In genomic region chr20:32846852-32847251, GRCh38 we compare ENCODE assay signal across 22 cellular contexts. TPM values are rescaled to one million over a fixed set of nuclear protein-coding genes. Genes with fewer than 3 reads are reported as not detected.
DNase-seq lines count a peak whose midpoint lies in the region; ATAC-seq and TF ChIP-seq lines count a peak whose summit lies in the region.
"Had no signal": no experiment of that assay in that cellular context is flagged by ENCODE, and none has a peak within 500 bp of the region (broad histone marks: within the 10 kb centered on the region; RNA-seq: fewer than 3 reads in every experiment).

No MANE protein-coding gene starts in this region.

- H3K36me3 Mint-ChIP-seq in MCF 10A (ENCODE audit: insufficient read depth, unreplicated experiment), result peaks cover 90% of the 10 kb centered on the region
- peaks cover 75% of the 10 kb centered on the region for H3K36me3 Mint-ChIP-seq in central memory CD8-positive, alpha-beta T cell (ENCODE audit: insufficient read depth)
- H3K36me3 Mint-ChIP-seq in nephron progenitor cell (ENCODE audit: low read depth), result peaks cover 79% of the 10 kb centered on the region

- CTCF ChIA-PET in MCF 10A (lab: Yijun Ruan, JAX), result interaction anchor here (1.5 to 2.4 kb wide), 2 partner anchors 10 to 57 kb away, joined by 6 to 11 read pairs; no protein-coding TSS in a partner anchor

- no peak overlapping the region for H3K27ac ChIP-seq in breast epithelium
- H3K27ac ChIP-seq: C4-2B, RWPE1, SK-N-MC had no signal

- H3K4me1 Mint-ChIP-seq in MCF 10A (ENCODE audit: insufficient read depth, unreplicated experiment) (no peaks in the 10 kb centered on the region), nephron progenitor cell (peaks cover 4% of the 10 kb centered on the region)
- H3K4me1 Mint-ChIP-seq in central memory CD8-positive, alpha-beta T cell, result peaks cover 25% of the 10 kb centered on the region

- H3K4me3 Mint-ChIP-seq in MCF 10A (ENCODE audit: unreplicated experiment), result no peak overlapping the region
- no peak overlapping the region for H3K4me3 Mint-ChIP-seq in central memory CD8-positive, alpha-beta T cell
- H3K4me3 Mint-ChIP-seq in nephron progenitor cell, result no peak overlapping the region

- no peaks in the 10 kb centered on the region for H3K4me1 ChIP-seq in breast epithelium

- TF ChIP-seq CTCF in MCF 10A (IDR thresholded peaks at IDR 0.05; ENCODE audit: unreplicated experiment), result no peak
- no peak for TF ChIP-seq CTCF in breast epithelium (IDR thresholded peaks at IDR 0.05)
- no peak for TF ChIP-seq CTCF in nephron progenitor cell (IDR thresholded peaks at IDR 0.05)

- no peak overlapping the region for H3K4me3 ChIP-seq in breast epithelium
- H3K4me3 ChIP-seq: K562, SK-N-MC had no signal

- H3K27me3 ChIP-seq in breast epithelium, result no peaks in the 10 kb centered on the region

- BruUV-seq in MCF 10A (replicated peaks; lab: Mats Ljungman, UMichigan), result no TSS peak

- in situ Hi-C loops in GM18951 (cut with MboI; ENCODE audit: low sequenced_read_pairs, unreplicated experiment), result no loop called here

- no peak for DNase-seq in MCF 10A (ENCODE audit: unreplicated experiment)
- no peak for DNase-seq in breast epithelium (ENCODE audit: low spot score in 2 of 2)
- no peak for DNase-seq in central memory CD8-positive, alpha-beta T cell (ENCODE audit: low spot score in 2 of 2)
- no peak for DNase-seq in nephron progenitor cell
- no peak for DNase-seq in COLO668 (lab: John Stamatoyannopoulos, UW; ENCODE audit: unreplicated experiment)
- DNase-seq: DMS79; H7; NCI-H1092 treated with DMSO at 0.1 percent for 48 hours; NCI-H146; NCI-H2029; NCI-H345; NCI-H524; NCI-H774; NK-92 treated with Interleukin-12 subunit alpha and Interleukin-12 subunit beta, amount 100 ng/mL, for 24 hours; SHP77 treated with DMSO at 0.1 percent for 48 hours had no signal

- no peaks in the 10 kb centered on the region for H3K27me3 Mint-ChIP-seq in MCF 10A (ENCODE audit: insufficient read depth, unreplicated experiment)
- H3K27me3 Mint-ChIP-seq in central memory CD8-positive, alpha-beta T cell, result no peaks in the 10 kb centered on the region
- H3K27me3 Mint-ChIP-seq in nephron progenitor cell (ENCODE audit: low read depth, poor library complexity), result no peaks in the 10 kb centered on the region

- POLR2A ChIA-PET in MCF 10A (lab: Yijun Ruan, JAX), result interaction anchor here (0.6 kb wide), 1 partner anchor 12 kb away, joined by 3 read pairs; no protein-coding TSS in a partner anchor

- TF ChIP-seq POLR2A in breast epithelium (IDR thresholded peaks at IDR 0.05) (no peak), GM18951 (IDR thresholded peaks at IDR 0.05; ENCODE audit: extremely low read depth, insufficient read depth, insufficient read length) (peak; percentile 16)

- H3K27ac Mint-ChIP-seq in MCF 10A (ENCODE audit: low read depth, unreplicated experiment), result peak overlapping the region; percentile 59
- H3K27ac Mint-ChIP-seq in central memory CD8-positive, alpha-beta T cell (ENCODE audit: low read depth), result peak overlapping the region; percentile 38
- H3K27ac Mint-ChIP-seq in nephron progenitor cell, result peak overlapping the region; percentile 46

- peaks cover 6% of the 10 kb centered on the region for H3K36me3 ChIP-seq in breast epithelium

- intact Hi-C loops in MCF 10A (cut with micrococcal nuclease) (no loop called here), breast epithelium (cut with DNase I; ENCODE audit: low total_unique reads) (no loop called here)

- H3K9me3 Mint-ChIP-seq in MCF 10A (ENCODE audit: unreplicated experiment) (no peaks in the 10 kb centered on the region), nephron progenitor cell (no peaks in the 10 kb centered on the region)
- H3K9me3 Mint-ChIP-seq in central memory CD8-positive, alpha-beta T cell, result no peaks in the 10 kb centered on the region

- ATAC-seq in central memory CD8-positive, alpha-beta T cell (replicated peaks; ENCODE audit: extremely low read depth, poor library complexity, severe bottlenecking), result no peak
- no peak for ATAC-seq in HG03469 (IDR thresholded peaks at IDR 0.05; ENCODE audit: unreplicated experiment)
- ATAC-seq: K562 had no signal

- no peaks in the 10 kb centered on the region for H3K9me3 ChIP-seq in breast epithelium

RNA-seq across cellular contexts. Expression of gene EFCAB8, which starts 11.9 kb away (rescaled TPM):
- not detected in 2 replicates for total RNA-seq in MCF 10A (2022)
- total RNA-seq in breast epithelium, result under 1 TPM in 1 of 3 donors, not detected in 2; 0.32 TPM
- total RNA-seq: A172 had no signal

RNA-seq across cellular contexts. Expression of gene MAPRE1, which starts 27.1 kb away (rescaled TPM):
- total RNA-seq in MCF 10A (2022) (94.9 and 117 TPM in 2 replicates), breast epithelium (10 to 100 TPM; 70.4 to 85.9 (median 78.0) TPM)
